In genomic region chr7:51786284-51786683, GRCh38 we compare ENCODE assay signal across 2 cellular contexts.
TF ChIP-seq lines count a peak whose summit lies in the region.

No MANE protein-coding gene starts in this region.

TF ChIP-seq in IMR-90, 13 proteins besides CTCF, POLR2A, EP300 and RAD21:
- TF ChIP-seq CEBPB (IDR thresholded peaks at IDR 0.05; ENCODE audit: low read depth, low read length) (peak; percentile 64), CHD1 (IDR thresholded peaks at IDR 0.05; ENCODE audit: low read depth, low read length) (no peak)

TF ChIP-seq in H1, 55 proteins besides CTCF, POLR2A, EP300 and RAD21:
- TF ChIP-seq TEAD4 (IDR thresholded peaks at IDR 0.05; ENCODE audit: low read depth, low read length) (no peak), CEBPB (IDR thresholded peaks at IDR 0.05; ENCODE audit: low read depth, low read length) (peak; percentile 61; the same call in 1 of the 2 replicates)
